ENCODE assay signal across 1 cellular context in the genomic region with DNA sequence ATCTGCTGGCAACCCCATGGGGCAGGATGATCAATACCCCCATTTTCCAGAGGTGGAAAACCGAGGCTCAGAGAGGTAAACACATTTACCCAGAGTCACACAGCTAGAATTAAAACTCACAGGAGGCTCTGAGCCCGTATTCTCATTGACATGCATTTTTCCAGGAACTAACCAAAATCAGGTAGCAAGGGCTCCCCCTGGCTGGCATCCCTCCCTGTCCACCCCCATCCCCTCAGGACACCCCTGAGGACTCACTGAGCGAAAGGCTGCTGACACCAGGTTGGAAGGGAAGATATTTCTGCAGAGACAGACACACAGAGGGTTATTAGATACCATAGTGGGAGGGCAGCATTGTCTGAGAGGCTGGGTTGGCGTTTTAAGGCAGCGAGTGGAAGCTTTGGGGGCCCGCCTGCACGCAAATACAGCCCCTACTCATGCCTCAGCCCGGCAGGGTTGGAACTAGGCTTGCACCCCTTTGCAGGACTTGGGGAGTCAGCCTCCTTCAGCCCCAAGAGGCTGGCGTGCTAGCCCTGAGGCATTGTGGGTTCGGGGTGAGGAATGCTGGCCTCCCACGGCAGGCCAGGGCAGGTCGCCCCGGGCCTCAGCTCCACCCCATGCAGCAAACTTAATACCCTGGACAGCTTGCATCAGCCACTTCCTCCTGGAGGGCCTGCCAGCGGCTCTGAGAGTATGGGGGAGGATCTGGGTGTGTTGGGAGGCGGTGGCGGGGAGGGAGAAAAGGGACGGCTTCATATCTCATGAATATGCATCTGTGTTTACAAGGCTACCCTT.
TF ChIP-seq lines count a peak whose summit lies in the region.

No MANE protein-coding gene starts in this region.

TF ChIP-seq in K562, 482 proteins besides CTCF, POLR2A, EP300 and RAD21 (continued from another document and continues in another):
- TF ChIP-seq ZNF263 (CRISPR knock-in tag; IDR thresholded peaks at IDR 0.05; ENCODE audit: borderline replicate concordance): peak; percentile 59; the same call in 1 of the 2 replicates
- no peak for TF ChIP-seq SMC3 (conservative IDR thresholded peaks at IDR 0.05; ENCODE audit: insufficient read depth, low read depth, low read length)
- TF ChIP-seq CTBP1 (IDR thresholded peaks at IDR 0.05; ENCODE audit: borderline replicate concordance): 0 out of 2 replicates have a peak, but pooled peaks have one; percentile 67
- no peak for TF ChIP-seq XRCC4 (IDR thresholded peaks at IDR 0.05; ENCODE audit: extremely low read depth, insufficient read depth, insufficient read length)
- no peak for TF ChIP-seq GATAD2A (IDR thresholded peaks at IDR 0.05)
- TF ChIP-seq MAZ (CRISPR knock-in tag; conservative IDR thresholded peaks at IDR 0.05 in 1 of 2, IDR thresholded peaks at IDR 0.05 in 1 of 2): peak; percentile 84 to 92
- peak; percentile 78; the same call in 1 of the 2 replicates for TF ChIP-seq SMARCA5 (IDR thresholded peaks at IDR 0.05)
- no peak for TF ChIP-seq SRSF9 (IDR thresholded peaks at IDR 0.05; ENCODE audit: borderline replicate concordance, low read depth, low read length)
- TF ChIP-seq ZNF140 (CRISPR knock-in tag; IDR thresholded peaks at IDR 0.05): no peak
- TF ChIP-seq MTA3 (IDR thresholded peaks at IDR 0.05; ENCODE audit: borderline replicate concordance): peak; percentile 85
- TF ChIP-seq, protein P1, sequence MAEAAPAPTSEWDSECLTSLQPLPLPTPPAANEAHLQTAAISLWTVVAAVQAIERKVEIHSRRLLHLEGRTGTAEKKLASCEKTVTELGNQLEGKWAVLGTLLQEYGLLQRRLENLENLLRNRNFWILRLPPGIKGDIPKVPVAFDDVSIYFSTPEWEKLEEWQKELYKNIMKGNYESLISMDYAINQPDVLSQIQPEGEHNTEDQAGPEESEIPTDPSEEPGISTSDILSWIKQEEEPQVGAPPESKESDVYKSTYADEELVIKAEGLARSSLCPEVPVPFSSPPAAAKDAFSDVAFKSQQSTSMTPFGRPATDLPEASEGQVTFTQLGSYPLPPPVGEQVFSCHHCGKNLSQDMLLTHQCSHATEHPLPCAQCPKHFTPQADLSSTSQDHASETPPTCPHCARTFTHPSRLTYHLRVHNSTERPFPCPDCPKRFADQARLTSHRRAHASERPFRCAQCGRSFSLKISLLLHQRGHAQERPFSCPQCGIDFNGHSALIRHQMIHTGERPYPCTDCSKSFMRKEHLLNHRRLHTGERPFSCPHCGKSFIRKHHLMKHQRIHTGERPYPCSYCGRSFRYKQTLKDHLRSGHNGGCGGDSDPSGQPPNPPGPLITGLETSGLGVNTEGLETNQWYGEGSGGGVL (CRISPR knock-in tag; IDR thresholded peaks at IDR 0.05): no peak
- TF ChIP-seq SMAD3 (CRISPR knock-in tag; conservative IDR thresholded peaks at IDR 0.05): no peak
- TF ChIP-seq, protein P2, sequence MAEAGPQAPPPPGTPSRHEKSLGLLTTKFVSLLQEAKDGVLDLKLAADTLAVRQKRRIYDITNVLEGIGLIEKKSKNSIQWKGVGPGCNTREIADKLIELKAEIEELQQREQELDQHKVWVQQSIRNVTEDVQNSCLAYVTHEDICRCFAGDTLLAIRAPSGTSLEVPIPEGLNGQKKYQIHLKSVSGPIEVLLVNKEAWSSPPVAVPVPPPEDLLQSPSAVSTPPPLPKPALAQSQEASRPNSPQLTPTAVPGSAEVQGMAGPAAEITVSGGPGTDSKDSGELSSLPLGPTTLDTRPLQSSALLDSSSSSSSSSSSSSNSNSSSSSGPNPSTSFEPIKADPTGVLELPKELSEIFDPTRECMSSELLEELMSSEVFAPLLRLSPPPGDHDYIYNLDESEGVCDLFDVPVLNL (CRISPR knock-in tag; IDR thresholded peaks at IDR 0.05; ENCODE audit: low read depth): peak; percentile 58; the same call in 1 of the 2 replicates
- no peak for TF ChIP-seq PYGO2 (tag; IDR thresholded peaks at IDR 0.05)
- TF ChIP-seq PRMT5 (CRISPR knock-in tag; IDR thresholded peaks at IDR 0.05): no peak
- no peak for TF ChIP-seq ZNF41 (CRISPR knock-in tag; conservative IDR thresholded peaks at IDR 0.05)
- no peak for TF ChIP-seq LARP7 (IDR thresholded peaks at IDR 0.05)
- TF ChIP-seq SAFB (IDR thresholded peaks at IDR 0.05; ENCODE audit: borderline replicate concordance, low read depth, low read length): no peak
- TF ChIP-seq MCM3 (IDR thresholded peaks at IDR 0.05): no peak
- TF ChIP-seq, protein P3, sequence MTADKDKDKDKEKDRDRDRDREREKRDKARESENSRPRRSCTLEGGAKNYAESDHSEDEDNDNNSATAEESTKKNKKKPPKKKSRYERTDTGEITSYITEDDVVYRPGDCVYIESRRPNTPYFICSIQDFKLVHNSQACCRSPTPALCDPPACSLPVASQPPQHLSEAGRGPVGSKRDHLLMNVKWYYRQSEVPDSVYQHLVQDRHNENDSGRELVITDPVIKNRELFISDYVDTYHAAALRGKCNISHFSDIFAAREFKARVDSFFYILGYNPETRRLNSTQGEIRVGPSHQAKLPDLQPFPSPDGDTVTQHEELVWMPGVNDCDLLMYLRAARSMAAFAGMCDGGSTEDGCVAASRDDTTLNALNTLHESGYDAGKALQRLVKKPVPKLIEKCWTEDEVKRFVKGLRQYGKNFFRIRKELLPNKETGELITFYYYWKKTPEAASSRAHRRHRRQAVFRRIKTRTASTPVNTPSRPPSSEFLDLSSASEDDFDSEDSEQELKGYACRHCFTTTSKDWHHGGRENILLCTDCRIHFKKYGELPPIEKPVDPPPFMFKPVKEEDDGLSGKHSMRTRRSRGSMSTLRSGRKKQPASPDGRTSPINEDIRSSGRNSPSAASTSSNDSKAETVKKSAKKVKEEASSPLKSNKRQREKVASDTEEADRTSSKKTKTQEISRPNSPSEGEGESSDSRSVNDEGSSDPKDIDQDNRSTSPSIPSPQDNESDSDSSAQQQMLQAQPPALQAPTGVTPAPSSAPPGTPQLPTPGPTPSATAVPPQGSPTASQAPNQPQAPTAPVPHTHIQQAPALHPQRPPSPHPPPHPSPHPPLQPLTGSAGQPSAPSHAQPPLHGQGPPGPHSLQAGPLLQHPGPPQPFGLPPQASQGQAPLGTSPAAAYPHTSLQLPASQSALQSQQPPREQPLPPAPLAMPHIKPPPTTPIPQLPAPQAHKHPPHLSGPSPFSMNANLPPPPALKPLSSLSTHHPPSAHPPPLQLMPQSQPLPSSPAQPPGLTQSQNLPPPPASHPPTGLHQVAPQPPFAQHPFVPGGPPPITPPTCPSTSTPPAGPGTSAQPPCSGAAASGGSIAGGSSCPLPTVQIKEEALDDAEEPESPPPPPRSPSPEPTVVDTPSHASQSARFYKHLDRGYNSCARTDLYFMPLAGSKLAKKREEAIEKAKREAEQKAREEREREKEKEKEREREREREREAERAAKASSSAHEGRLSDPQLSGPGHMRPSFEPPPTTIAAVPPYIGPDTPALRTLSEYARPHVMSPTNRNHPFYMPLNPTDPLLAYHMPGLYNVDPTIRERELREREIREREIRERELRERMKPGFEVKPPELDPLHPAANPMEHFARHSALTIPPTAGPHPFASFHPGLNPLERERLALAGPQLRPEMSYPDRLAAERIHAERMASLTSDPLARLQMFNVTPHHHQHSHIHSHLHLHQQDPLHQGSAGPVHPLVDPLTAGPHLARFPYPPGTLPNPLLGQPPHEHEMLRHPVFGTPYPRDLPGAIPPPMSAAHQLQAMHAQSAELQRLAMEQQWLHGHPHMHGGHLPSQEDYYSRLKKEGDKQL (CRISPR knock-in tag; IDR thresholded peaks at IDR 0.05; ENCODE audit: borderline replicate concordance): 0 out of 2 replicates have a peak, but pooled peaks have one; percentile 51
- TF ChIP-seq PCBP1 (IDR thresholded peaks at IDR 0.05; ENCODE audit: low read depth, low read length, poor library complexity, severe bottlenecking): peak; percentile 46
- no peak for TF ChIP-seq ZNF146 (CRISPR knock-in tag; IDR thresholded peaks at IDR 0.05; ENCODE audit: unreplicated experiment)
- peak; percentile 89 to 90; a peak in 2 of 4 replicates for TF ChIP-seq FOXK2 (conservative IDR thresholded peaks at IDR 0.05 in 1 of 2, IDR thresholded peaks at IDR 0.05 in 1 of 2; ENCODE audit: low read depth in 2 of 2)
- TF ChIP-seq, protein P4, sequence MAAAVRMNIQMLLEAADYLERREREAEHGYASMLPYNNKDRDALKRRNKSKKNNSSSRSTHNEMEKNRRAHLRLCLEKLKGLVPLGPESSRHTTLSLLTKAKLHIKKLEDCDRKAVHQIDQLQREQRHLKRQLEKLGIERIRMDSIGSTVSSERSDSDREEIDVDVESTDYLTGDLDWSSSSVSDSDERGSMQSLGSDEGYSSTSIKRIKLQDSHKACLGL (CRISPR knock-in tag; IDR thresholded peaks at IDR 0.05; ENCODE audit: borderline replicate concordance, poor library complexity, severe bottlenecking): no peak
- peak; percentile 57; the same call in 1 of the 2 replicates for TF ChIP-seq NFRKB (IDR thresholded peaks at IDR 0.05; ENCODE audit: low read depth)
- TF ChIP-seq, protein P5, sequence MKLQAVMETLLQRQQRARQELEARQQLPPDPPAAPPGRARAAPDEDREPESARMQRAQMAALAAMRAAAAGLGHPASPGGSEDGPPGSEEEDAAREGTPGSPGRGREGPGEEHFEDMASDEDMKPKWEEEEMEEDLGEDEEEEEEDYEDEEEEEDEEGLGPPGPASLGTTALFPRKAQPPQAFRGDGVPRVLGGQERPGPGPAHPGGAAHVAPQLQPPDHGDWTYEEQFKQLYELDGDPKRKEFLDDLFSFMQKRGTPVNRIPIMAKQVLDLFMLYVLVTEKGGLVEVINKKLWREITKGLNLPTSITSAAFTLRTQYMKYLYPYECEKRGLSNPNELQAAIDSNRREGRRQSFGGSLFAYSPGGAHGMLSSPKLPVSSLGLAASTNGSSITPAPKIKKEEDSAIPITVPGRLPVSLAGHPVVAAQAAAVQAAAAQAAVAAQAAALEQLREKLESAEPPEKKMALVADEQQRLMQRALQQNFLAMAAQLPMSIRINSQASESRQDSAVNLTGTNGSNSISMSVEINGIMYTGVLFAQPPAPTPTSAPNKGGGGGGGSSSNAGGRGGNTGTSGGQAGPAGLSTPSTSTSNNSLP (IDR thresholded peaks at IDR 0.05; ENCODE audit: borderline replicate concordance, low read depth, low read length): no peak
- TF ChIP-seq, protein P6, sequence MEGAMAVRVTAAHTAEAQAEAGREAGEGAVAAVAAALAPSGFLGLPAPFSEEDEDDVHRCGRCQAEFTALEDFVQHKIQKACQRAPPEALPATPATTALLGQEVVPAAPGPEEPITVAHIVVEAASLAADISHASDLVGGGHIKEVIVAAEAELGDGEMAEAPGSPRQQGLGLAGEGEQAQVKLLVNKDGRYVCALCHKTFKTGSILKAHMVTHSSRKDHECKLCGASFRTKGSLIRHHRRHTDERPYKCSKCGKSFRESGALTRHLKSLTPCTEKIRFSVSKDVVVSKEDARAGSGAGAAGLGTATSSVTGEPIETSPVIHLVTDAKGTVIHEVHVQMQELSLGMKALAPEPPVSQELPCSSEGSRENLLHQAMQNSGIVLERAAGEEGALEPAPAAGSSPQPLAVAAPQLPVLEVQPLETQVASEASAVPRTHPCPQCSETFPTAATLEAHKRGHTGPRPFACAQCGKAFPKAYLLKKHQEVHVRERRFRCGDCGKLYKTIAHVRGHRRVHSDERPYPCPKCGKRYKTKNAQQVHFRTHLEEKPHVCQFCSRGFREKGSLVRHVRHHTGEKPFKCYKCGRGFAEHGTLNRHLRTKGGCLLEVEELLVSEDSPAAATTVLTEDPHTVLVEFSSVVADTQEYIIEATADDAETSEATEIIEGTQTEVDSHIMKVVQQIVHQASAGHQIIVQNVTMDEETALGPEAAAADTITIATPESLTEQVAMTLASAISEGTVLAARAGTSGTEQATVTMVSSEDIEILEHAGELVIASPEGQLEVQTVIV (CRISPR knock-in tag; IDR thresholded peaks at IDR 0.05; ENCODE audit: borderline replicate concordance): no peak
- no peak for TF ChIP-seq CHD1 (IDR thresholded peaks at IDR 0.05; ENCODE audit: low read length)
- TF ChIP-seq POLR3A (IDR thresholded peaks at IDR 0.05; ENCODE audit: borderline replicate concordance, extremely low read depth, insufficient read depth, insufficient read length): no peak
- no peak for TF ChIP-seq KLF16 (IDR thresholded peaks at IDR 0.05)
- TF ChIP-seq MAFK (IDR thresholded peaks at IDR 0.05; ENCODE audit: low read length): no peak
- no peak for TF ChIP-seq GATA2 (CRISPR knock-in tag; IDR thresholded peaks at IDR 0.05)
- peak; percentile 71; the same call in 1 of the 2 replicates for TF ChIP-seq ZNF57 (CRISPR knock-in tag; IDR thresholded peaks at IDR 0.05)
- TF ChIP-seq BCOR (IDR thresholded peaks at IDR 0.05): peak; percentile 69; the same call in 1 of the 2 replicates
- TF ChIP-seq, protein P7, sequence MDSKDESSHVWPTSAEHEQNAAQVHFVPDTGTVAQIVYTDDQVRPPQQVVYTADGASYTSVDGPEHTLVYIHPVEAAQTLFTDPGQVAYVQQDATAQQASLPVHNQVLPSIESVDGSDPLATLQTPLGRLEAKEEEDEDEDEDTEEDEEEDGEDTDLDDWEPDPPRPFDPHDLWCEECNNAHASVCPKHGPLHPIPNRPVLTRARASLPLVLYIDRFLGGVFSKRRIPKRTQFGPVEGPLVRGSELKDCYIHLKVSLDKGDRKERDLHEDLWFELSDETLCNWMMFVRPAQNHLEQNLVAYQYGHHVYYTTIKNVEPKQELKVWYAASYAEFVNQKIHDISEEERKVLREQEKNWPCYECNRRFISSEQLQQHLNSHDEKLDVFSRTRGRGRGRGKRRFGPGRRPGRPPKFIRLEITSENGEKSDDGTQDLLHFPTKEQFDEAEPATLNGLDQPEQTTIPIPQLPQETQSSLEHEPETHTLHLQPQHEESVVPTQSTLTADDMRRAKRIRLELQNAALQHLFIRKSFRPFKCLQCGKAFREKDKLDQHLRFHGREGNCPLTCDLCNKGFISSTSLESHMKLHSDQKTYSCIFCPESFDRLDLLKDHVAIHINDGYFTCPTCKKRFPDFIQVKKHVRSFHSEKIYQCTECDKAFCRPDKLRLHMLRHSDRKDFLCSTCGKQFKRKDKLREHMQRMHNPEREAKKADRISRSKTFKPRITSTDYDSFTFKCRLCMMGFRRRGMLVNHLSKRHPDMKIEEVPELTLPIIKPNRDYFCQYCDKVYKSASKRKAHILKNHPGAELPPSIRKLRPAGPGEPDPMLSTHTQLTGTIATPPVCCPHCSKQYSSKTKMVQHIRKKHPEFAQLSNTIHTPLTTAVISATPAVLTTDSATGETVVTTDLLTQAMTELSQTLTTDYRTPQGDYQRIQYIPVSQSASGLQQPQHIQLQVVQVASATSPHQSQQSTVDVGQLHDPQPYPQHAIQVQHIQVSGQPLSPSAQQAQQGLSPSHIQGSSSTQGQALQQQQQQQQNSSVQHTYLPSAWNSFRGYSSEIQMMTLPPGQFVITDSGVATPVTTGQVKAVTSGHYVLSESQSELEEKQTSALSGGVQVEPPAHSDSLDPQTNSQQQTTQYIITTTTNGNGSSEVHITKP (IDR thresholded peaks at IDR 0.05; ENCODE audit: partially characterized antibody): peak; percentile 45
- TF ChIP-seq MBD2 (IDR thresholded peaks at IDR 0.05; ENCODE audit: borderline replicate concordance, low read depth): no peak
- TF ChIP-seq BMI1 (IDR thresholded peaks at IDR 0.05; ENCODE audit: low read length): no peak
- 0 out of 2 replicates have a peak, but pooled peaks have one; percentile 37 for TF ChIP-seq SMARCE1 (IDR thresholded peaks at IDR 0.05)
- TF ChIP-seq, protein P8, sequence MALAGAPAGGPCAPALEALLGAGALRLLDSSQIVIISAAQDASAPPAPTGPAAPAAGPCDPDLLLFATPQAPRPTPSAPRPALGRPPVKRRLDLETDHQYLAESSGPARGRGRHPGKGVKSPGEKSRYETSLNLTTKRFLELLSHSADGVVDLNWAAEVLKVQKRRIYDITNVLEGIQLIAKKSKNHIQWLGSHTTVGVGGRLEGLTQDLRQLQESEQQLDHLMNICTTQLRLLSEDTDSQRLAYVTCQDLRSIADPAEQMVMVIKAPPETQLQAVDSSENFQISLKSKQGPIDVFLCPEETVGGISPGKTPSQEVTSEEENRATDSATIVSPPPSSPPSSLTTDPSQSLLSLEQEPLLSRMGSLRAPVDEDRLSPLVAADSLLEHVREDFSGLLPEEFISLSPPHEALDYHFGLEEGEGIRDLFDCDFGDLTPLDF (CRISPR knock-in tag; IDR thresholded peaks at IDR 0.05): no peak
- no peak for TF ChIP-seq DIDO1 (tag; IDR thresholded peaks at IDR 0.05; ENCODE audit: low read depth)
- peak; percentile 90 for TF ChIP-seq RNF2 (IDR thresholded peaks at IDR 0.05)
- no peak for TF ChIP-seq HMG20A (CRISPR knock-in tag; conservative IDR thresholded peaks at IDR 0.05)
